Comparison of ENCODE assay signal across 26 cellular contexts in the genomic region with DNA sequence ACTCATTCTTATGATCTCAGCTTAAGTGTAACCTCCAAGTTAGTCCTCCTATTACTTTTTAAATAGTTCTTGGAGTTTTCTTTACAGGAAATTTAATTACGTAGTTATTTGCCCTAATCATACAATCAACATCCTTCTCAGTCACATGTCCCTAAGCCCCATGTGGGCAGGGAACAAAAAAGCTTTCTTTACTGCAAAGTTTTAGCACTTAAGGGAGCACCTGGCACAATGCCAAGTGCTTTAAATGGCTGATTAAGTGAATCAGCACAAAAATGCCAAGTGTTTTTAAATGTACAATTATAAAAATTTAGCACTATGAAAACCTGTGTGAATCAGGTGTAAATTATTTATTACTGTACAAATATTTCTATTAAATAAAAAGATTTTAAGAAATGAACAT.
A peak's percentile ranks its signal among the peaks of the same experiment; 100 is the strongest.
DNase-seq lines count a peak whose midpoint lies in the region; ATAC-seq and TF ChIP-seq lines count a peak whose summit lies in the region.
"Had no signal": no experiment of that assay in that cellular context is flagged by ENCODE, and none has a peak within 500 bp of the region (broad histone marks: within the 10 kb centered on the region; RNA-seq: fewer than 3 reads in every experiment).

No MANE protein-coding gene starts in this region.

- in situ Hi-C loops in astrocyte of the spinal cord (cut with HindIII; ENCODE audit: low sequenced_read_pairs): no loop called here

- no peak for ATAC-seq in GM21367 (IDR thresholded peaks at IDR 0.05; ENCODE audit: unreplicated experiment)
- no peak for ATAC-seq in GM21786 (IDR thresholded peaks at IDR 0.05; ENCODE audit: unreplicated experiment)
- ATAC-seq: activated T-cell treated with anti-CD3 and anti-CD28 coated beads, Interleukin-2, amount 50 U/mL, for 4 hours; left lobe of liver; psoas muscle; T-helper 17 cell had no signal

- no peak overlapping the region for H3K4me3 ChIP-seq in astrocyte of the spinal cord (ENCODE audit: low read depth, low read length)
- H3K4me3 ChIP-seq: Peyer's patch, psoas muscle had no signal

- DNase-seq in DMS 273 (lab: John Stamatoyannopoulos, UW; ENCODE audit: unreplicated experiment): peak; percentile 22
- no peak for DNase-seq in DMS 273 treated with DMSO at 0.1 percent for 48 hours (lab: John Stamatoyannopoulos, UW)
- DNase-seq in NCI-H69 (lab: John Stamatoyannopoulos, UW): peak; percentile 2
- DNase-seq in astrocyte of the spinal cord (ENCODE audit: low read depth, low spot score): peak; percentile 4
- DNase-seq in glomerular visceral epithelial cell (ENCODE audit: extremely low spot score): peak; percentile 3
- DNase-seq in NCI-H1694 treated with DMSO at 0.1 percent for 48 hours (lab: John Stamatoyannopoulos, UW): no peak
- DNase-seq: activated CD4-positive, alpha-beta T cell treated with anti-CD3 and anti-CD28 coated beads for 48 hours; activated T-cell treated with anti-CD3 and anti-CD28 coated beads, Interleukin-2, amount 50 U/mL, for 4 hours; CD4-positive, CD25-positive, alpha-beta regulatory T cell; DMS153; GDM1; Kasumi-1; naive B cell; NCI-H1092; NCI-H2029; NCI-H345; NK-92 treated with Interleukin-12 subunit alpha and Interleukin-12 subunit beta, amount 100 ng/mL, for 24 hours; Peyer's patch; psoas muscle; SK-N-SH; stimulated activated CD8-positive, alpha-beta memory T cell treated with anti-CD3 and anti-CD28 coated beads, Interleukin-4, amount 100 ng/mL, for 48 hours; T-helper 17 cell; trophoblast cell had no signal

- TF ChIP-seq CTCF in astrocyte of the spinal cord (IDR thresholded peaks at IDR 0.05; ENCODE audit: low read depth, low read length): no peak

Comparison
In these comparisons a context has a peak if more than half of its experiments do, and no peak if none do; other contexts are left out.
1. DNase-seq: peak in DMS 273 (single experiment), NCI-H69 (single experiment), astrocyte of the spinal cord (single experiment) and glomerular visceral epithelial cell (single experiment); none in DMS 273 treated with DMSO at 0.1 percent for 48 hours (single experiment) and NCI-H1694 treated with DMSO at 0.1 percent for 48 hours (single experiment).